34 cellular contexts compared by ENCODE assay signal in the genomic region with DNA sequence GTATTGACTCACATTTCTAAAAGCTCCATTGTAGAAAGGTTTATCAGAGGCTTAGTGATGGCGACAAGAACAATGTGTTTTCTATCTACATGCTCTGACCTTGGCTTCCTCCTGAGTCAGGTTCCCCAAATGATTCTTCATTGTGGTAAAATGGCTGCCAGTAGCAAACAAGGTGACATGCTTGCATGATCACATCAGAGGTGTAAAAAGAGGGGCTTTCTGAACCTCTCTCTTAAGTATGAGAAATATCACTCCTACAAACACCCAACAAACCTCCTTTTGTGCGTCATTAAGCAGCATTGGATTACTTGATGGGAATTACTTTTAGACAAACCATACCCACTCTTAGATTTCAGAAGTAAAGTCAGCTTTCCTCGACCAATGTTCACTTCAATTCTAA.
"Had no signal": no experiment of that assay in that cellular context is flagged by ENCODE, and none has a peak within 500 bp of the region (broad histone marks: within the 10 kb centered on the region; RNA-seq: fewer than 3 reads in every experiment).

No MANE protein-coding gene starts in this region.

- H3K4me1 Mint-ChIP-seq: activated CD4-positive, alpha-beta T cell treated with anti-CD3 and anti-CD28 coated beads for 36 hours; activated CD4-positive, alpha-beta T cell treated with anti-CD3 and anti-CD28 coated beads, Interleukin-2, amount 10 ng/mL, durations not matched to agents 24 days and 14 days; activated CD8-positive, alpha-beta memory T cell treated with anti-CD3 and anti-CD28 coated beads, Interleukin-2, amount 10 ng/mL, durations not matched to agents 7 days and 5 days; activated naive CD4-positive, alpha-beta T cell treated with anti-CD3 and anti-CD28 coated beads, Interleukin-2, amount 10 ng/mL, durations not matched to agents 7 days and 5 days; activated naive CD8-positive, alpha-beta T cell treated with anti-CD3 and anti-CD28 coated beads, Interleukin-2, amount 10 ng/mL, durations not matched to agents 7 days and 5 days; brain had no signal

- FAIRE-seq: endometrium, endothelial cell of umbilical vein had no signal

- ATAC-seq: activated CD4-positive, alpha-beta T cell treated with anti-CD3 and anti-CD28 coated beads for 36 hours; activated CD8-positive, alpha-beta memory T cell treated with anti-CD3 and anti-CD28 coated beads, Interleukin-2, amount 10 ng/mL, durations not matched to agents 7 days and 5 days; activated CD8-positive, alpha-beta T cell treated with anti-CD3 and anti-CD28 coated beads, Interleukin-2, amount 10 ng/mL, durations not matched to agents 7 days and 5 days; activated naive CD4-positive, alpha-beta T cell treated with anti-CD3 and anti-CD28 coated beads, Interleukin-2, amount 50 U/mL, for 72 hours; gastroesophageal sphincter; heart right ventricle had no signal

- H3K4me2 ChIP-seq: hepatocyte had no signal

- H3K4me1 ChIP-seq: ascending aorta, breast epithelium, colonic mucosa, esophagus squamous epithelium, gastroesophageal sphincter, heart right ventricle had no signal

- H3K4me3 ChIP-seq: ascending aorta, breast epithelium, cardiac muscle cell, colonic mucosa, esophagus squamous epithelium, gastroesophageal sphincter, heart right ventricle, hepatocyte had no signal

- H3K36me3 Mint-ChIP-seq: activated CD4-positive, alpha-beta memory T cell treated with anti-CD3 and anti-CD28 coated beads for 36 hours; activated CD8-positive, alpha-beta memory T cell treated with anti-CD3 and anti-CD28 coated beads, Interleukin-2, amount 10 ng/mL, durations not matched to agents 7 days and 5 days; activated naive CD4-positive, alpha-beta T cell treated with anti-CD3 and anti-CD28 coated beads, Interleukin-2, amount 10 ng/mL, durations not matched to agents 7 days and 5 days; activated naive CD8-positive, alpha-beta T cell treated with anti-CD3 and anti-CD28 coated beads, Interleukin-2, amount 10 ng/mL, durations not matched to agents 7 days and 5 days; brain had no signal

- H3K9me3 ChIP-seq: ascending aorta, colonic mucosa, esophagus squamous epithelium had no signal

- H2AFZ ChIP-seq: hepatocyte had no signal

- H3K27me3 Mint-ChIP-seq: activated CD4-positive, alpha-beta memory T cell treated with anti-CD3 and anti-CD28 coated beads for 36 hours; activated CD4-positive, alpha-beta T cell treated with anti-CD3 and anti-CD28 coated beads for 36 hours; activated CD4-positive, alpha-beta T cell treated with anti-CD3 and anti-CD28 coated beads, Interleukin-2, amount 10 ng/mL, durations not matched to agents 24 days and 14 days; activated CD8-positive, alpha-beta memory T cell treated with anti-CD3 and anti-CD28 coated beads, Interleukin-2, amount 10 ng/mL, durations not matched to agents 7 days and 5 days; activated naive CD4-positive, alpha-beta T cell treated with anti-CD3 and anti-CD28 coated beads, Interleukin-2, amount 10 ng/mL, durations not matched to agents 7 days and 5 days; activated naive CD8-positive, alpha-beta T cell treated with anti-CD3 and anti-CD28 coated beads, Interleukin-2, amount 10 ng/mL, durations not matched to agents 7 days and 5 days; brain had no signal

- H3K27ac ChIP-seq: ascending aorta, breast epithelium, cardiac muscle cell, colonic mucosa, epithelial cell of prostate, esophagus squamous epithelium, gastroesophageal sphincter, heart right ventricle, hepatocyte had no signal

- H3K4me3 Mint-ChIP-seq: activated CD4-positive, alpha-beta memory T cell treated with anti-CD3 and anti-CD28 coated beads for 36 hours; activated CD4-positive, alpha-beta T cell treated with anti-CD3 and anti-CD28 coated beads for 36 hours; activated CD4-positive, alpha-beta T cell treated with anti-CD3 and anti-CD28 coated beads, Interleukin-2, amount 10 ng/mL, durations not matched to agents 24 days and 14 days; activated CD8-positive, alpha-beta memory T cell treated with anti-CD3 and anti-CD28 coated beads, Interleukin-2, amount 10 ng/mL, durations not matched to agents 7 days and 5 days; activated CD8-positive, alpha-beta T cell treated with anti-CD3 and anti-CD28 coated beads, Interleukin-2, amount 10 ng/mL, durations not matched to agents 7 days and 5 days; activated naive CD4-positive, alpha-beta T cell treated with anti-CD3 and anti-CD28 coated beads, Interleukin-2, amount 10 ng/mL, durations not matched to agents 7 days and 5 days; activated naive CD8-positive, alpha-beta T cell treated with anti-CD3 and anti-CD28 coated beads, Interleukin-2, amount 10 ng/mL, durations not matched to agents 7 days and 5 days; activated T-helper 1 cell treated with anti-CD3 and anti-CD28 coated beads, Interleukin-12 subunit alpha, Interleukin-12 subunit beta, Interleukin-2, Interleukin-4 antibody, amounts not matched to agents 30 ng/mL and 10 ng/mL and 1 ng/mL, durations not matched to agents 14 hours and 24 hours and 36 hours; brain; T-helper 2 cell treated with Interferon-gamma antibody and Interleukin-4, amounts not matched to agents 5 μg/mL and 100 μg/mL, for 36 hours had no signal

- DNase-seq: activated CD4-positive, alpha-beta memory T cell treated with anti-CD3 and anti-CD28 coated beads for 36 hours; activated CD4-positive, alpha-beta T cell treated with anti-CD3 and anti-CD28 coated beads for 36 hours; activated CD4-positive, alpha-beta T cell treated with anti-CD3 and anti-CD28 coated beads, Interleukin-2, amount 10 ng/mL, durations not matched to agents 24 days and 14 days; activated CD4-positive, CD25-positive, alpha-beta regulatory T cell; activated CD4-positive, CD25-positive, alpha-beta regulatory T cell treated with anti-CD3 and anti-CD28 coated beads, Interleukin-2, amount 50 U/mL, for 72 hours; activated CD8-positive, alpha-beta memory T cell treated with anti-CD3 and anti-CD28 coated beads, Interleukin-2, amount 10 ng/mL, durations not matched to agents 7 days and 5 days; activated CD8-positive, alpha-beta memory T cell treated with anti-CD3 and anti-CD28 coated beads, Interleukin-2, amount 50 U/mL, for 4 hours; activated CD8-positive, alpha-beta T cell treated with anti-CD3 and anti-CD28 coated beads, Interleukin-2, amount 10 ng/mL, durations not matched to agents 7 days and 5 days; activated effector memory CD4-positive, alpha-beta T cell treated with anti-CD3 and anti-CD28 coated beads, Interleukin-2, amount 50 U/mL, for 16 hours; activated naive CD4-positive, alpha-beta T cell treated with anti-CD3 and anti-CD28 coated beads, Interleukin-2, amount 10 ng/mL, durations not matched to agents 7 days and 5 days; activated naive CD8-positive, alpha-beta T cell treated with anti-CD3 and anti-CD28 coated beads, Interleukin-2, amount 10 ng/mL, durations not matched to agents 7 days and 5 days; activated T-cell treated with anti-CD3 and anti-CD28 coated beads, Interleukin-2, amount 50 U/mL, for 1 hour; activated T-cell treated with anti-CD3 and anti-CD28 coated beads, Interleukin-2, amount 50 U/mL, for 48 hours; central memory CD4-positive, alpha-beta T cell; cerebellar nuclear complex; colonic mucosa; effector CD8-positive, alpha-beta T cell; esophagus squamous epithelium; foreskin melanocyte; heart right ventricle; T1000 had no signal

- H3K27ac Mint-ChIP-seq: activated CD4-positive, alpha-beta memory T cell treated with anti-CD3 and anti-CD28 coated beads for 36 hours; activated CD4-positive, alpha-beta T cell treated with anti-CD3 and anti-CD28 coated beads for 36 hours; activated CD4-positive, alpha-beta T cell treated with anti-CD3 and anti-CD28 coated beads, Interleukin-2, amount 10 ng/mL, durations not matched to agents 24 days and 14 days; activated CD8-positive, alpha-beta memory T cell treated with anti-CD3 and anti-CD28 coated beads, Interleukin-2, amount 10 ng/mL, durations not matched to agents 7 days and 5 days; activated CD8-positive, alpha-beta T cell treated with anti-CD3 and anti-CD28 coated beads, Interleukin-2, amount 10 ng/mL, durations not matched to agents 7 days and 5 days; activated naive CD4-positive, alpha-beta T cell treated with anti-CD3 and anti-CD28 coated beads, Interleukin-2, amount 10 ng/mL, durations not matched to agents 7 days and 5 days; activated naive CD4-positive, alpha-beta T cell treated with anti-CD3 and anti-CD28 coated beads, Interleukin-2, amount 50 U/mL, for 72 hours; activated naive CD8-positive, alpha-beta T cell treated with anti-CD3 and anti-CD28 coated beads, Interleukin-2, amount 10 ng/mL, durations not matched to agents 7 days and 5 days; activated T-helper 1 cell treated with anti-CD3 and anti-CD28 coated beads, Interleukin-12 subunit alpha, Interleukin-12 subunit beta, Interleukin-2, Interleukin-4 antibody, amounts not matched to agents 30 ng/mL and 10 ng/mL and 1 ng/mL, durations not matched to agents 14 hours and 24 hours and 36 hours; activated T-helper 2 cell treated with anti-CD3 and anti-CD28 coated beads, Interferon-gamma antibody, Interleukin-2, Interleukin-4, amounts not matched to agents 10 μg/mL and 5 μg/mL and 100 μg/mL, durations not matched to agents 14 hours and 24 hours and 36 hours; brain; T-helper 2 cell treated with Interferon-gamma antibody and Interleukin-4, amounts not matched to agents 5 μg/mL and 100 μg/mL, for 36 hours had no signal

- H3K79me2 ChIP-seq: hepatocyte had no signal

- H3K27me3 ChIP-seq: ascending aorta, breast epithelium, cardiac muscle cell, colonic mucosa, esophagus squamous epithelium, gastroesophageal sphincter, heart right ventricle, hepatocyte had no signal

- H3K36me3 ChIP-seq: ascending aorta, breast epithelium, cardiac muscle cell, colonic mucosa, esophagus squamous epithelium, gastroesophageal sphincter, heart right ventricle had no signal
